In genomic region chr5:174532453-174533126, GRCh38 we compare ENCODE assay signal across 9 cellular contexts.
DNase-seq lines count a peak whose midpoint lies in the region; ATAC-seq and TF ChIP-seq lines count a peak whose summit lies in the region.
"Had no signal": no experiment of that assay in that cellular context is flagged by ENCODE, and none has a peak within 500 bp of the region (broad histone marks: within the 10 kb centered on the region; RNA-seq: fewer than 3 reads in every experiment).

No MANE protein-coding gene starts in this region.

- H3K27ac ChIP-seq in Peyer's patch (peak overlapping the region in 1 of 4 donors; percentile 45), colonic mucosa (no peak overlapping the region), left lung (peak overlapping the region in 1 of 2 donors; percentile 73)
- no peak overlapping the region for H3K27ac ChIP-seq in CD8-positive, alpha-beta T cell (ENCODE audit: low read depth, low read length)

- intact Hi-C loops in colonic mucosa (cut with DNase I) (no loop called here), left lung (cut with DNase I) (no loop called here)
- intact Hi-C loops in CD8-positive, alpha-beta T cell (cut with DNase I, micrococcal nuclease), result no loop called here

- H3K4me3 Mint-ChIP-seq in stimulated activated naive CD8-positive, alpha-beta T cell treated with anti-CD3 and anti-CD28 coated beads, Interleukin-15, amount 100 ng/mL, for 72 hours, result no peak overlapping the region
- H3K4me3 Mint-ChIP-seq in CD8-positive, alpha-beta T cell, result no peak overlapping the region

- H3K36me3 Mint-ChIP-seq in CD8-positive, alpha-beta T cell, result no peaks in the 10 kb centered on the region

- TF ChIP-seq CTCF in Peyer's patch (IDR thresholded peaks at IDR 0.05) (no peak), colonic mucosa (IDR thresholded peaks at IDR 0.05) (no peak), left lung (IDR thresholded peaks at IDR 0.05) (no peak)
- no peak for TF ChIP-seq CTCF in CD8-positive, alpha-beta T cell (IDR thresholded peaks at IDR 0.05)

- peak; percentile 98 for ATAC-seq in left lung
- ATAC-seq in stimulated activated naive CD8-positive, alpha-beta T cell treated with anti-CD3 and anti-CD28 coated beads, Interleukin-15, amount 100 ng/mL, for 72 hours, result peak; percentile 35
- no peak for ATAC-seq in CD8-positive, alpha-beta T cell

- CTCF ChIA-PET in CD8-positive, alpha-beta T cell (lab: Charles Lee), result interaction anchor here (1.0 kb wide), 1 partner anchor 11 kb away, joined by 3 read pairs; no protein-coding TSS in a partner anchor

- peaks cover 0 to 24% (median 2%) of the 10 kb centered on the region in 4 donors for H3K4me1 ChIP-seq in Peyer's patch
- no peaks in the 10 kb centered on the region for H3K4me1 ChIP-seq in colonic mucosa
- peaks cover 6 to 30% of the 10 kb centered on the region in 2 donors for H3K4me1 ChIP-seq in left lung
- no peaks in the 10 kb centered on the region for H3K4me1 ChIP-seq in CD8-positive, alpha-beta T cell (ENCODE audit: insufficient read depth, low read length)

- H3K4me1 Mint-ChIP-seq in stimulated activated naive CD8-positive, alpha-beta T cell treated with anti-CD3 and anti-CD28 coated beads, Interleukin-15, amount 100 ng/mL, for 72 hours, result no peaks in the 10 kb centered on the region
- no peaks in the 10 kb centered on the region for H3K4me1 Mint-ChIP-seq in CD8-positive, alpha-beta T cell (ENCODE audit: low read depth)

- H3K9ac ChIP-seq in colonic mucosa (ENCODE audit: low read depth in 2 of 2, low read length in 2 of 2), result no peak overlapping the region

- no peak for TF ChIP-seq POLR2A in Peyer's patch (IDR thresholded peaks at IDR 0.05)

- peaks cover 0 to 3% of the 10 kb centered on the region in 2 donors for H3K9me3 Mint-ChIP-seq in stimulated activated naive CD8-positive, alpha-beta T cell treated with anti-CD3 and anti-CD28 coated beads, Interleukin-15, amount 100 ng/mL, for 72 hours
- no peaks in the 10 kb centered on the region for H3K9me3 Mint-ChIP-seq in CD8-positive, alpha-beta T cell
- H3K9me3 Mint-ChIP-seq: activated T-cell treated with anti-CD3 and anti-CD28 coated beads, Interleukin-2, amount 50 U/mL, for 72 hours had no signal

- H3K27me3 ChIP-seq in Peyer's patch (no peaks in the 10 kb centered on the region), colonic mucosa (no peaks in the 10 kb centered on the region), left lung (peaks cover 0 to 26% of the 10 kb centered on the region in 2 donors)
- no peaks in the 10 kb centered on the region for H3K27me3 ChIP-seq in CD8-positive, alpha-beta T cell (ENCODE audit: insufficient read depth, low read length)

- no peak overlapping the region for H3K4me3 ChIP-seq in Peyer's patch
- H3K4me3 ChIP-seq in colonic mucosa, result no peak overlapping the region
- no peak overlapping the region for H3K4me3 ChIP-seq in left lung
- H3K4me3 ChIP-seq in CD8-positive, alpha-beta T cell (ENCODE audit: low read depth, low read length), result no peak overlapping the region

- H3K27ac Mint-ChIP-seq in stimulated activated naive CD8-positive, alpha-beta T cell treated with anti-CD3 and anti-CD28 coated beads, Interleukin-15, amount 100 ng/mL, for 72 hours, result no peak overlapping the region
- no peak overlapping the region for H3K27ac Mint-ChIP-seq in CD8-positive, alpha-beta T cell
- H3K27ac Mint-ChIP-seq: activated T-cell treated with anti-CD3 and anti-CD28 coated beads, Interleukin-2, amount 50 U/mL, for 72 hours had no signal

- peaks cover 35% of the 10 kb centered on the region for H3K27me3 Mint-ChIP-seq in stimulated activated naive CD8-positive, alpha-beta T cell treated with anti-CD3 and anti-CD28 coated beads, Interleukin-15, amount 100 ng/mL, for 72 hours
- no peaks in the 10 kb centered on the region for H3K27me3 Mint-ChIP-seq in CD8-positive, alpha-beta T cell (ENCODE audit: low read depth)

- H3K9me3 ChIP-seq in Peyer's patch (no peaks in the 10 kb centered on the region), colonic mucosa (no peaks in the 10 kb centered on the region), left lung (no peaks in the 10 kb centered on the region)
- H3K9me3 ChIP-seq in CD8-positive, alpha-beta T cell (ENCODE audit: low read length), result no peaks in the 10 kb centered on the region

- POLR2A ChIA-PET in CD8-positive, alpha-beta T cell (lab: Charles Lee), result no interaction called here

- DNase-seq in activated CD8-positive, alpha-beta memory T cell treated with anti-CD3 and anti-CD28 coated beads, Interleukin-2, amount 50 U/mL, for 48 hours, result peak; percentile 50
- no peak for DNase-seq in activated CD8-positive, alpha-beta memory T cell treated with anti-CD3 and anti-CD28 coated beads, Interleukin-2, amount 50 U/mL, for 4 hours
- peak; percentile 17 to 89 (median 74) for DNase-seq in Peyer's patch
- peak; percentile 69 for DNase-seq in colonic mucosa
- peak; percentile 85 to 87 for DNase-seq in left lung
- DNase-seq in stimulated activated naive CD8-positive, alpha-beta T cell treated with anti-CD3 and anti-CD28 coated beads, Interleukin-15, amount 100 ng/mL, for 72 hours, result no peak
- DNase-seq in CD8-positive, alpha-beta T cell, result no peak
- no peak for DNase-seq in NCI-H2081 (lab: John Stamatoyannopoulos, UW)

- H3K36me3 ChIP-seq in Peyer's patch (no peaks in the 10 kb centered on the region), colonic mucosa (no peaks in the 10 kb centered on the region), left lung (no peaks in the 10 kb centered on the region)
- no peaks in the 10 kb centered on the region for H3K36me3 ChIP-seq in CD8-positive, alpha-beta T cell (ENCODE audit: insufficient read depth, low read length)

Comparison
In these comparisons a context has a peak if more than half of its experiments do, and no peak if none do; other contexts are left out.
1. DNase-seq: peak in activated CD8-positive, alpha-beta memory T cell treated with anti-CD3 and anti-CD28 coated beads, Interleukin-2, amount 50 U/mL, for 48 hours (single experiment), Peyer's patch (3 of 3), colonic mucosa (single experiment) and left lung (2 of 2); none in activated CD8-positive, alpha-beta memory T cell treated with anti-CD3 and anti-CD28 coated beads, Interleukin-2, amount 50 U/mL, for 4 hours (single experiment), stimulated activated naive CD8-positive, alpha-beta T cell treated with anti-CD3 and anti-CD28 coated beads, Interleukin-15, amount 100 ng/mL, for 72 hours (0 of 2), CD8-positive, alpha-beta T cell (0 of 7) and NCI-H2081 (0 of 2).